In genomic region chr2:71466301-71467179, GRCh38 we compare ENCODE assay signal across 8 cellular contexts. TPM values are rescaled to one million over a fixed set of nuclear protein-coding genes. Genes with fewer than 3 reads are reported as not detected.
DNase-seq lines count a peak whose midpoint lies in the region; ATAC-seq and TF ChIP-seq lines count a peak whose summit lies in the region.

No MANE protein-coding gene starts in this region.

- peak; percentile 63 for ATAC-seq in mucosa of descending colon

- H3K4me1 Mint-ChIP-seq in activated T-cell treated with anti-CD3 and anti-CD28 coated beads, Interleukin-2, amount 50 U/mL, for 24 hours (ENCODE audit: low read depth) = peaks cover 7% of the 10 kb centered on the region
- peaks cover 41% of the 10 kb centered on the region for H3K4me1 Mint-ChIP-seq in endothelial cell (ENCODE audit: unreplicated experiment)

- TF ChIP-seq POLR2A in vagina (IDR thresholded peaks at IDR 0.05) = no peak

- peak overlapping the region; percentile 74 for H3K4me3 Mint-ChIP-seq in activated T-cell treated with anti-CD3 and anti-CD28 coated beads, Interleukin-2, amount 50 U/mL, for 24 hours
- peak overlapping the region; percentile 99 for H3K4me3 Mint-ChIP-seq in endothelial cell (ENCODE audit: unreplicated experiment)

- H3K36me3 Mint-ChIP-seq in activated T-cell treated with anti-CD3 and anti-CD28 coated beads, Interleukin-2, amount 50 U/mL, for 24 hours (ENCODE audit: low read depth) = no peaks in the 10 kb centered on the region
- peaks cover 38% of the 10 kb centered on the region for H3K36me3 Mint-ChIP-seq in endothelial cell (ENCODE audit: low read depth, unreplicated experiment)

- peak; percentile 38 for DNase-seq in activated T-cell treated with anti-CD3 and anti-CD28 coated beads, Interleukin-2, amount 50 U/mL, for 24 hours
- DNase-seq in activated T-cell treated with anti-CD3 and anti-CD28 coated beads, Interleukin-2, amount 50 U/mL, for 1 hour = no peak
- DNase-seq in RPMI7951 (ENCODE audit: low read depth) (peak; percentile 57), endothelial cell (ENCODE audit: low spot score) (peak; percentile 66), mucosa of descending colon (peak in 1 of 3 donors; percentile 56), vagina (ENCODE audit: extremely low spot score in 2 of 2) (no peak), T-helper 9 cell (no peak), medulla oblongata (ENCODE audit: extremely low spot score) (no peak)

- H3K9me3 Mint-ChIP-seq in activated T-cell treated with anti-CD3 and anti-CD28 coated beads, Interleukin-2, amount 50 U/mL, for 24 hours = no peaks in the 10 kb centered on the region
- H3K9me3 Mint-ChIP-seq in endothelial cell (ENCODE audit: unreplicated experiment) = no peaks in the 10 kb centered on the region

- H3K9me3 ChIP-seq in mucosa of descending colon (no peaks in the 10 kb centered on the region), vagina (no peaks in the 10 kb centered on the region)

- no peak for TF ChIP-seq CTCF in endothelial cell (IDR thresholded peaks at IDR 0.05; ENCODE audit: unreplicated experiment)
- TF ChIP-seq CTCF in mucosa of descending colon (IDR thresholded peaks at IDR 0.05) = no peak
- TF ChIP-seq CTCF in vagina (IDR thresholded peaks at IDR 0.05) = no peak

- H3K27me3 ChIP-seq in vagina = peaks cover 7% of the 10 kb centered on the region

- H3K4me1 ChIP-seq in mucosa of descending colon (ENCODE audit: low read depth) (peaks cover 6% of the 10 kb centered on the region), vagina (peaks cover 17% of the 10 kb centered on the region)

- peak overlapping the region; percentile 43 for H3K27ac ChIP-seq in vagina

- H3K27me3 Mint-ChIP-seq in activated T-cell treated with anti-CD3 and anti-CD28 coated beads, Interleukin-2, amount 50 U/mL, for 24 hours = peaks cover 37% of the 10 kb centered on the region
- H3K27me3 Mint-ChIP-seq in endothelial cell (ENCODE audit: unreplicated experiment) = peaks cover 10% of the 10 kb centered on the region

- intact Hi-C loops in mucosa of descending colon (cut with DNase I, micrococcal nuclease) = no loop called here
- intact Hi-C loops in vagina (cut with DNase I) = no loop called here

- H3K27ac Mint-ChIP-seq in activated T-cell treated with anti-CD3 and anti-CD28 coated beads, Interleukin-2, amount 50 U/mL, for 24 hours = no peak overlapping the region
- peak overlapping the region; percentile 94 for H3K27ac Mint-ChIP-seq in endothelial cell (ENCODE audit: unreplicated experiment)

- H3K4me3 ChIP-seq in mucosa of descending colon (no peak overlapping the region), vagina (peak overlapping the region; percentile 60 to 80)

- H3K36me3 ChIP-seq in mucosa of descending colon (ENCODE audit: low read depth) (no peaks in the 10 kb centered on the region), vagina (no peaks in the 10 kb centered on the region)

RNA-seq across cellular contexts. Expression of gene DYSF, which starts 13.2 kb away (rescaled TPM):
- 1.2 and 2.3 TPM in 2 replicates for total RNA-seq in RPMI7951 (2014; rRNA removed; shearing (Covaris generic))
- total RNA-seq in endothelial cell (ENCODE audit: unreplicated experiment) = 566 TPM
- total RNA-seq in mucosa of descending colon = 10 to 100 TPM in 1 of 3 donors, 1 to 10 TPM in 2; 2.0 to 19.4 (median 6.8) TPM
- total RNA-seq in vagina = 10.1 TPM

Comparison
In these comparisons a context has a peak if more than half of its experiments do, and no peak if none do; other contexts are left out.
1. DNase-seq: peak in activated T-cell treated with anti-CD3 and anti-CD28 coated beads, Interleukin-2, amount 50 U/mL, for 24 hours (single experiment), RPMI7951 (single experiment) and endothelial cell (single experiment); none in activated T-cell treated with anti-CD3 and anti-CD28 coated beads, Interleukin-2, amount 50 U/mL, for 1 hour (single experiment), vagina (0 of 2), T-helper 9 cell (single experiment) and medulla oblongata (single experiment).
2. RNA of gene DYSF, which starts 13.2 kb away (total RNA-seq): 566 TPM in endothelial cell (single experiment); 10.1 TPM in vagina (single experiment), 2.0 to 19.4 TPM in mucosa of descending colon and 1.2 to 2.3 TPM in RPMI7951; every median in the first group is over 10 times any median in the second.